Comparison of ENCODE assay signal across 8 cellular contexts in genomic region chr5:95664204-95664786, GRCh38.
DNase-seq lines count a peak whose midpoint lies in the region; ATAC-seq lines count a peak whose summit lies in the region.

No MANE protein-coding gene starts in this region.

- no peaks in the 10 kb centered on the region for H3K4me1 ChIP-seq in effector memory CD4-positive, alpha-beta T cell (ENCODE audit: control insufficient read depth, insufficient read depth, low read length, poor library complexity, severe bottlenecking)

- H3K27ac ChIP-seq in angular gyrus (ENCODE audit: low read depth, low read length), result peak overlapping the region; percentile 55
- no peak overlapping the region for H3K27ac ChIP-seq in effector memory CD4-positive, alpha-beta T cell (ENCODE audit: insufficient read depth, low read length, poor library complexity, severe bottlenecking)

- H3K9me3 ChIP-seq in effector memory CD4-positive, alpha-beta T cell (ENCODE audit: control insufficient read depth, low read length), result no peaks in the 10 kb centered on the region

- no peaks in the 10 kb centered on the region for H3K9me3 Mint-ChIP-seq in stimulated activated naive CD8-positive, alpha-beta T cell treated with anti-CD3 and anti-CD28 coated beads, Interleukin-15, amount 100 ng/mL, for 72 hours

- no peak for ATAC-seq in stimulated activated naive CD8-positive, alpha-beta T cell treated with anti-CD3 and anti-CD28 coated beads, Interleukin-15, Interleukin-2, amounts not matched to agents 100 U/mL and 50 U/mL, for 24 hours
- no peak for ATAC-seq in stimulated activated naive CD8-positive, alpha-beta T cell treated with anti-CD3 and anti-CD28 coated beads, Interleukin-15, amount 100 ng/mL, for 72 hours
- ATAC-seq in HG02885 (IDR thresholded peaks at IDR 0.05; ENCODE audit: poor library complexity, unreplicated experiment), result no peak

- no peaks in the 10 kb centered on the region for H3K36me3 ChIP-seq in effector memory CD4-positive, alpha-beta T cell (ENCODE audit: control insufficient read depth, insufficient read depth, low read length)

- H3K27ac Mint-ChIP-seq in stimulated activated naive CD8-positive, alpha-beta T cell treated with anti-CD3 and anti-CD28 coated beads, Interleukin-15, amount 100 ng/mL, for 72 hours, result no peak overlapping the region

- H3K27me3 ChIP-seq in effector memory CD4-positive, alpha-beta T cell (replicated peaks; ENCODE audit: control insufficient read depth, insufficient read depth, low read length, poor library complexity, severe bottlenecking), result no peaks in the 10 kb centered on the region

- no peaks in the 10 kb centered on the region for H3K4me1 Mint-ChIP-seq in stimulated activated naive CD8-positive, alpha-beta T cell treated with anti-CD3 and anti-CD28 coated beads, Interleukin-15, amount 100 ng/mL, for 72 hours

- no peaks in the 10 kb centered on the region for H3K27me3 Mint-ChIP-seq in stimulated activated naive CD8-positive, alpha-beta T cell treated with anti-CD3 and anti-CD28 coated beads, Interleukin-15, amount 100 ng/mL, for 72 hours

- H3K4me3 Mint-ChIP-seq in stimulated activated naive CD8-positive, alpha-beta T cell treated with anti-CD3 and anti-CD28 coated beads, Interleukin-15, amount 100 ng/mL, for 72 hours, result no peak overlapping the region

- H3K4me3 ChIP-seq in effector memory CD4-positive, alpha-beta T cell (ENCODE audit: insufficient read depth, low read depth, low read length, poor library complexity, severe bottlenecking), result no peak overlapping the region

- DNase-seq in stimulated activated naive CD8-positive, alpha-beta T cell treated with anti-CD3 and anti-CD28 coated beads, Interleukin-15, Interleukin-2, amounts not matched to agents 100 U/mL and 50 U/mL, for 24 hours, result peak; percentile 39
- DNase-seq in stimulated activated naive CD8-positive, alpha-beta T cell treated with anti-CD3 and anti-CD28 coated beads, Interleukin-15, amount 100 ng/mL, for 72 hours, result no peak
- DNase-seq in NCI-H2227 (lab: John Stamatoyannopoulos, UW; ENCODE audit: unreplicated experiment) (peak; percentile 25), iris pigment epithelial cell (ENCODE audit: low read depth) (peak; percentile 44)
- peak; percentile 10 to 21 for DNase-seq in stimulated activated CD4-positive, alpha-beta T cell treated with anti-CD3 and anti-CD28 coated beads, Interleukin-4, amount 100 ng/mL, for 48 hours (ENCODE audit: low read depth in 2 of 2)
- no peak for DNase-seq in effector memory CD4-positive, alpha-beta T cell

Comparison
In these comparisons a context has a peak if more than half of its experiments do, and no peak if none do; other contexts are left out.
1. DNase-seq: peak in stimulated activated naive CD8-positive, alpha-beta T cell treated with anti-CD3 and anti-CD28 coated beads, Interleukin-15, Interleukin-2, amounts not matched to agents 100 U/mL and 50 U/mL, for 24 hours (single experiment), NCI-H2227 (single experiment), iris pigment epithelial cell (single experiment) and stimulated activated CD4-positive, alpha-beta T cell treated with anti-CD3 and anti-CD28 coated beads, Interleukin-4, amount 100 ng/mL, for 48 hours (2 of 2); none in stimulated activated naive CD8-positive, alpha-beta T cell treated with anti-CD3 and anti-CD28 coated beads, Interleukin-15, amount 100 ng/mL, for 72 hours (0 of 2) and effector memory CD4-positive, alpha-beta T cell (0 of 3).